Comparison of ENCODE assay signal across 23 cellular contexts in genomic region chr18:493974-494601, GRCh38. TPM values are rescaled to one million over a fixed set of nuclear protein-coding genes. Genes with fewer than 3 reads are reported as not detected.
"Had no signal": no experiment of that assay in that cellular context is flagged by ENCODE, and none has a peak within 500 bp of the region (broad histone marks: within the 10 kb centered on the region; RNA-seq: fewer than 3 reads in every experiment).

No MANE protein-coding gene starts in this region.

- H3K27ac ChIP-seq: foreskin keratinocyte, lower lobe of right lung, psoas muscle, skin epidermis, thoracic aorta, upper lobe of left lung had no signal

- H3K9me3 Mint-ChIP-seq: activated CD4-positive, alpha-beta T cell treated with anti-CD3 and anti-CD28 coated beads, Interleukin-2, amount 10 ng/mL, durations not matched to agents 24 days and 14 days; activated CD8-positive, alpha-beta T cell treated with anti-CD3 and anti-CD28 coated beads for 36 hours; activated naive CD8-positive, alpha-beta T cell treated with anti-CD3 and anti-CD28 coated beads, Interleukin-2, amount 10 ng/mL, durations not matched to agents 7 days and 5 days; activated T-helper 17 cell treated with anti-CD3 and anti-CD28 coated beads, Interleukin-2, amount 50 U/mL, for 72 hours had no signal

- H3K27me3 ChIP-seq: upper lobe of left lung had no signal

- H3K4me3 ChIP-seq: lower lobe of right lung, psoas muscle, skin epidermis, thoracic aorta, upper lobe of left lung had no signal

- H3K27ac Mint-ChIP-seq: activated CD4-positive, alpha-beta T cell treated with anti-CD3 and anti-CD28 coated beads, Interleukin-2, amount 10 ng/mL, durations not matched to agents 24 days and 14 days; activated CD8-positive, alpha-beta T cell treated with anti-CD3 and anti-CD28 coated beads for 36 hours; activated naive CD8-positive, alpha-beta T cell treated with anti-CD3 and anti-CD28 coated beads, Interleukin-2, amount 10 ng/mL, durations not matched to agents 7 days and 5 days; activated T-helper 17 cell treated with anti-CD3 and anti-CD28 coated beads, Interleukin-2, amount 50 U/mL, for 72 hours had no signal

- H3K36me3 Mint-ChIP-seq: activated naive CD8-positive, alpha-beta T cell treated with anti-CD3 and anti-CD28 coated beads, Interleukin-2, amount 10 ng/mL, durations not matched to agents 7 days and 5 days; brain had no signal

- H3K9me3 ChIP-seq: lower lobe of right lung, psoas muscle, thoracic aorta, upper lobe of left lung had no signal

- H3K4me1 Mint-ChIP-seq: activated CD4-positive, alpha-beta T cell treated with anti-CD3 and anti-CD28 coated beads, Interleukin-2, amount 10 ng/mL, durations not matched to agents 24 days and 14 days; activated naive CD8-positive, alpha-beta T cell treated with anti-CD3 and anti-CD28 coated beads, Interleukin-2, amount 10 ng/mL, durations not matched to agents 7 days and 5 days; activated T-helper 17 cell treated with anti-CD3 and anti-CD28 coated beads, Interleukin-2, amount 50 U/mL, for 72 hours had no signal

- ATAC-seq: activated CD8-positive, alpha-beta T cell treated with anti-CD3 and anti-CD28 coated beads for 36 hours; activated T-helper 17 cell treated with anti-CD3 and anti-CD28 coated beads, Interleukin-2, amount 50 U/mL, for 72 hours; foreskin keratinocyte; left colon; lower lobe of right lung; psoas muscle; right cardiac atrium had no signal

- H3K4me3 Mint-ChIP-seq: activated CD4-positive, alpha-beta T cell treated with anti-CD3 and anti-CD28 coated beads, Interleukin-2, amount 10 ng/mL, durations not matched to agents 24 days and 14 days; activated CD8-positive, alpha-beta T cell treated with anti-CD3 and anti-CD28 coated beads for 36 hours; activated naive CD8-positive, alpha-beta T cell treated with anti-CD3 and anti-CD28 coated beads, Interleukin-2, amount 10 ng/mL, durations not matched to agents 7 days and 5 days; activated T-helper 17 cell treated with anti-CD3 and anti-CD28 coated beads, Interleukin-2, amount 50 U/mL, for 72 hours had no signal

- H3K36me3 ChIP-seq: lower lobe of right lung, thoracic aorta, upper lobe of left lung had no signal

- DNase-seq: activated CD4-positive, alpha-beta T cell treated with anti-CD3 and anti-CD28 coated beads, Interleukin-2, amount 10 ng/mL, durations not matched to agents 24 days and 14 days; activated CD8-positive, alpha-beta T cell treated with anti-CD3 and anti-CD28 coated beads for 36 hours; activated naive CD4-positive, alpha-beta T cell; activated naive CD8-positive, alpha-beta T cell treated with anti-CD3 and anti-CD28 coated beads, Interleukin-2, amount 10 ng/mL, durations not matched to agents 7 days and 5 days; activated T-cell treated with anti-CD3 and anti-CD28 coated beads, Interleukin-2, amount 50 U/mL, for 1 hour; amygdala; caudate nucleus; erythroblast; foreskin keratinocyte; hypothalamus; islet precursor cell; left colon; lower lobe of right lung; psoas muscle; right cardiac atrium; stimulated activated CD4-positive, alpha-beta T cell treated with anti-CD3 and anti-CD28 coated beads, Interleukin-4, amount 100 ng/mL, for 1 hour; T-helper 1 cell; T-helper 9 cell; upper lobe of left lung had no signal

- H3K4me1 ChIP-seq: foreskin keratinocyte, psoas muscle had no signal

RNA-seq across cellular contexts. Expression of gene COLEC12, which starts 6.4 kb away (rescaled TPM):
- total RNA-seq: activated CD4-positive, alpha-beta T cell treated with anti-CD3 and anti-CD28 coated beads, Interleukin-2, amount 10 ng/mL, durations not matched to agents 24 days and 14 days; activated CD8-positive, alpha-beta T cell treated with anti-CD3 and anti-CD28 coated beads for 36 hours; activated T-helper 17 cell treated with anti-CD3 and anti-CD28 coated beads, Interleukin-2, amount 50 U/mL, for 72 hours; foreskin keratinocyte had no signal
- polyA plus RNA-seq: foreskin keratinocyte had no signal
